8 cellular contexts compared by ENCODE assay signal in the genomic region with DNA sequence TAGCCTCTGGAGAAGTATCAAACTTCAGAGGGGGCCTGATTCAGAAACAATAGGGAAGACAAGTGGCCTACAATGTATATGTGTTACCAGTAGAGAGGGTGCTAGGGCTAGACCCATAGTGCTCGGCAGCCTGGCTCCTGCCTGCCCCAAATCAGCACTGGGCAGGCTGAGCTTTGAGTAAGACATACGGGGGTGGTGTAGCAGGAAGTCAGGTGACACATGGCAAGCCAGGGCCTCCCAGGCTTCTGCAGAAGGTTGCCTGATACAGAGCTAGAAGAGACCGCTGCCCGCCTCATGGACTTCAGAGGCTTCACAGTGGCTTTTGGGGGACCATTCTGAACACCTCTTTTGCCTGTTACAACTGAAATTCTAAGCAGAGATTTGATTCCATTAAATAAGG. TPM values are rescaled to one million over a fixed set of nuclear protein-coding genes. Genes with fewer than 3 reads are reported as not detected.
DNase-seq lines count a peak whose midpoint lies in the region; ATAC-seq and TF ChIP-seq lines count a peak whose summit lies in the region.

No MANE protein-coding gene starts in this region.

- ATAC-seq in lower lobe of right lung, result peak; percentile 31 to 56

- H3K4me1 ChIP-seq in lower lobe of right lung, result peaks cover 52% of the 10 kb centered on the region

- intact Hi-C loops in lower lobe of right lung (cut with DNase I), result no loop called here

- DNase-seq in T-helper 1 cell (peak in 4 of 5 donors; percentile 19 to 41 (median 22)), lower lobe of right lung (no peak), GM19240 (ENCODE audit: insufficient read length, low spot score) (no peak), germinal center (ENCODE audit: low spot score) (no peak), H4 (ENCODE audit: low spot score) (no peak), nucleus accumbens (lab: John Stamatoyannopoulos, UW) (no peak)
- DNase-seq in activated T-helper 1 cell treated with anti-CD3 and anti-CD28 coated beads, Interleukin-2, amount 50 U/mL, for 16 hours (ENCODE audit: low read depth in 1 of 2, low spot score in 1 of 2), result peak; percentile 15 to 22
- DNase-seq in stimulated activated CD8-positive, alpha-beta memory T cell treated with anti-CD3 and anti-CD28 coated beads, Interleukin-15, amount 100 ng/mL, for 24 hours (ENCODE audit: low read depth), result peak; percentile 6

- no peak for TF ChIP-seq CTCF in lower lobe of right lung (IDR thresholded peaks at IDR 0.05)

- no peaks in the 10 kb centered on the region for H3K9me3 ChIP-seq in lower lobe of right lung

- H3K27ac ChIP-seq in lower lobe of right lung, result no peak overlapping the region

- H3K4me3 ChIP-seq in lower lobe of right lung, result no peak overlapping the region

- H3K36me3 ChIP-seq in lower lobe of right lung, result peaks cover 21% of the 10 kb centered on the region

- H3K27me3 ChIP-seq in lower lobe of right lung (ENCODE audit: low read depth), result no peaks in the 10 kb centered on the region

RNA-seq across cellular contexts. Expression of a gene that starts 43.4 kb away (rescaled TPM):
- total RNA-seq in lower lobe of right lung, result 124 TPM
- total RNA-seq in H4 (2014; rRNA removed; shearing (Covaris generic)), result 77.6 and 92.6 TPM in 2 replicates

Comparison
In these comparisons a context has a peak if more than half of its experiments do, and no peak if none do; other contexts are left out.
1. DNase-seq: peak in T-helper 1 cell (4 of 5), activated T-helper 1 cell treated with anti-CD3 and anti-CD28 coated beads, Interleukin-2, amount 50 U/mL, for 16 hours (2 of 2) and stimulated activated CD8-positive, alpha-beta memory T cell treated with anti-CD3 and anti-CD28 coated beads, Interleukin-15, amount 100 ng/mL, for 24 hours (single experiment); none in lower lobe of right lung (single experiment), GM19240 (single experiment), germinal center (single experiment), H4 (single experiment) and nucleus accumbens (0 of 56).